Comparison of ENCODE assay signal across 8 cellular contexts in genomic region chr17:27294689-27295630, GRCh38. TPM values are rescaled to one million over a fixed set of nuclear protein-coding genes. Genes with fewer than 3 reads are reported as not detected.
DNase-seq lines count a peak whose midpoint lies in the region; FAIRE-seq and TF ChIP-seq lines count a peak whose summit lies in the region.

No MANE protein-coding gene starts in this region.

- no peaks in the 10 kb centered on the region for H3K36me3 ChIP-seq in astrocyte (ENCODE audit: insufficient read depth, low read length)

- H3K27me3 Mint-ChIP-seq in astrocyte (ENCODE audit: low read depth, unreplicated experiment): no peaks in the 10 kb centered on the region

- peak overlapping the region; percentile 84 for H2AFZ ChIP-seq in astrocyte (ENCODE audit: low read depth, low read length)

- TF ChIP-seq CTCF in astrocyte (IDR thresholded peaks at IDR 0.05; ENCODE audit: insufficient read depth, low read depth, low read length): no peak
- no peak for TF ChIP-seq CTCF in retinal pigment epithelial cell (conservative IDR thresholded peaks at IDR 0.05; ENCODE audit: low read depth, low read length)

- no peaks in the 10 kb centered on the region for H3K9me3 Mint-ChIP-seq in astrocyte (ENCODE audit: unreplicated experiment)

- H3K4me1 ChIP-seq in astrocyte (ENCODE audit: insufficient read depth, low read length): peaks cover 11% of the 10 kb centered on the region

- peak; percentile 66 for DNase-seq in NCI-H1092 treated with DMSO at 0.1 percent for 48 hours (lab: John Stamatoyannopoulos, UW)
- no peak for DNase-seq in NCI-H1092 (lab: John Stamatoyannopoulos, UW)
- peak; percentile 88 for DNase-seq in HCEC 1CT
- peak; percentile 89 for DNase-seq in M059J (ENCODE audit: low read depth)
- DNase-seq in SK-N-DZ (ENCODE audit: low spot score): peak; percentile 58
- peak; percentile 85 for DNase-seq in astrocyte (ENCODE audit: low read depth)
- DNase-seq in hepatic stellate cell (ENCODE audit: low spot score): peak; percentile 70
- DNase-seq in retinal pigment epithelial cell (ENCODE audit: low read depth): peak; percentile 86

- peak overlapping the region; percentile 99 for H3K27ac ChIP-seq in astrocyte (ENCODE audit: low read depth, low read length)

- peaks cover 2% of the 10 kb centered on the region for H3K36me3 Mint-ChIP-seq in astrocyte (ENCODE audit: low read depth, unreplicated experiment)

- peaks cover 6% of the 10 kb centered on the region for H3K4me1 Mint-ChIP-seq in astrocyte (ENCODE audit: low read depth, unreplicated experiment)

- H3K27ac Mint-ChIP-seq in astrocyte (ENCODE audit: unreplicated experiment): peak overlapping the region; percentile 100

- H3K9ac ChIP-seq in astrocyte (ENCODE audit: low read length): peak overlapping the region; percentile 99

- H3K79me2 ChIP-seq in astrocyte (ENCODE audit: insufficient read depth, low read length): peaks cover 60% of the 10 kb centered on the region

- H3K4me2 ChIP-seq in astrocyte (ENCODE audit: low read length): peak overlapping the region; percentile 91

- H3K9me3 ChIP-seq in astrocyte (ENCODE audit: insufficient read depth, low read depth, low read length): no peaks in the 10 kb centered on the region

- H3K27me3 ChIP-seq in astrocyte (ENCODE audit: insufficient read depth, low read length): no peaks in the 10 kb centered on the region

- FAIRE-seq in astrocyte (lab: Jason Lieb, UNC): no peak

- peaks cover 52% of the 10 kb centered on the region for H4K20me1 ChIP-seq in astrocyte (ENCODE audit: insufficient read depth, low read length)

- peak overlapping the region; percentile 100 for H3K4me3 Mint-ChIP-seq in astrocyte (ENCODE audit: unreplicated experiment)

- peak overlapping the region; percentile 98 for H3K4me3 ChIP-seq in astrocyte (ENCODE audit: insufficient read depth, low read depth, low read length)
- peak overlapping the region; percentile 83 for H3K4me3 ChIP-seq in retinal pigment epithelial cell (ENCODE audit: low read length)

RNA-seq across cellular contexts. Expression of gene WSB1, which starts 1.0 kb away (rescaled TPM):
- 30.3 and 39.4 TPM in 2 replicates for total RNA-seq in M059J (2014; rRNA removed; shearing (Covaris generic))
- 144 and 167 TPM in 2 replicates for polyA plus RNA-seq in SK-N-DZ (2014; cell fraction: cytosol; rRNA removed)
- 401 and 428 TPM in 2 replicates for polyA plus RNA-seq in SK-N-DZ (2014; cell fraction: nucleus; rRNA removed)
- 217 and 253 TPM in 2 replicates for total RNA-seq in astrocyte
